10 cellular contexts compared by ENCODE assay signal in the genomic region with DNA sequence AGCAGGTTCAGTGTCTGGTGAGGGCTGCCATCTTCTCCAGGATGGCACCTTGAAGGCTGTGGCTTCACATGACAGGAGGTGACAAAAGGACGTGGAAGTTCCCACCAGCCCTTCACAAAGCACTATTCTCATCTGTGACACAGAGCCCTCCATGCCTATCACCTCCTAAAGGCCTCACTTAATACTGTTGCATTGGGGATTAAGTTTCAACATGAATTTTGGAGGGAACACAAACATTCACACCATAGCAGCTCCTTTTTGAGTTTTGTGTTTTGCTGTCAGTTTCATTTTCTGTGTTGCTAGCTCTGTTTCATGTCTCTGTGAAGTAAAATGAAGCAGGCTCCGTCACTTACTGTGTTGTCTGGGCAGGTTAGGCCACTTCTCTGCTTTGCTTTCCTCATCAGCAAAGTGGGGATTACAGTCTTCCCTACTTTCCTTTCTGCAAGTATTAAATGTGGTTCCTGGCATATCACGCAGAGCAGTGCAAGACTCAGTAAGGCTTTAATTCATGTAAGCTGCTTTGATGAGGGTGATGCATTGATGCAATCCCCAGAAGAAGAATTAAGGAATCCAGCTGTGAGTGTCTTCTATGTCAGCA.
DNase-seq lines count a peak whose midpoint lies in the region; ATAC-seq and TF ChIP-seq lines count a peak whose summit lies in the region.
"Had no signal": no experiment of that assay in that cellular context is flagged by ENCODE, and none has a peak within 500 bp of the region (broad histone marks: within the 10 kb centered on the region; RNA-seq: fewer than 3 reads in every experiment).

No MANE protein-coding gene starts in this region.

- H4K20me1 ChIP-seq in OCI-LY3 (ENCODE audit: insufficient read depth, low read length) = peaks cover 13% of the 10 kb centered on the region

- POLR2A ChIA-PET in RWPE1 (lab: Yijun Ruan, JAX; ENCODE audit: low non-redundant PET) = no interaction called here

- H3K27me3 ChIP-seq in OCI-LY3 (ENCODE audit: low read depth, low read length) (no peaks in the 10 kb centered on the region), stomach smooth muscle (ENCODE audit: control insufficient read depth in 1 of 2, insufficient read depth in 2 of 2, low read length in 2 of 2) (no peaks in the 10 kb centered on the region)
- H3K27me3 ChIP-seq: ovary had no signal

- no peak overlapping the region for H3K4me3 Mint-ChIP-seq in activated naive CD4-positive, alpha-beta T cell treated with anti-CD3 and anti-CD28 coated beads, Interleukin-2, amount 10 ng/mL, durations not matched to agents 7 days and 5 days

- peaks cover 2% of the 10 kb centered on the region for H3K36me3 Mint-ChIP-seq in activated naive CD4-positive, alpha-beta T cell treated with anti-CD3 and anti-CD28 coated beads, Interleukin-2, amount 10 ng/mL, durations not matched to agents 7 days and 5 days

- H3K36me3 ChIP-seq in OCI-LY3 (replicated peaks; ENCODE audit: low read depth, low read length) = peaks cover 8% of the 10 kb centered on the region
- H3K36me3 ChIP-seq in stomach smooth muscle (ENCODE audit: control insufficient read depth in 2 of 2, insufficient read depth in 2 of 2, low read length in 2 of 2) = no peaks in the 10 kb centered on the region
- H3K36me3 ChIP-seq: ovary had no signal

- peaks cover 9% of the 10 kb centered on the region for H3K4me1 Mint-ChIP-seq in activated naive CD4-positive, alpha-beta T cell treated with anti-CD3 and anti-CD28 coated beads, Interleukin-2, amount 10 ng/mL, durations not matched to agents 7 days and 5 days

- no peaks in the 10 kb centered on the region for H3K9me3 ChIP-seq in OCI-LY3 (ENCODE audit: insufficient read depth, low read length)
- H3K9me3 ChIP-seq in stomach smooth muscle (ENCODE audit: control insufficient read depth in 2 of 2, low read length in 2 of 2) = no peaks in the 10 kb centered on the region
- H3K9me3 ChIP-seq: ovary had no signal

- H3K27ac Mint-ChIP-seq in activated naive CD4-positive, alpha-beta T cell treated with anti-CD3 and anti-CD28 coated beads, Interleukin-2, amount 10 ng/mL, durations not matched to agents 7 days and 5 days = peak overlapping the region; percentile 70

- no peak for TF ChIP-seq CTCF in OCI-LY3 (IDR thresholded peaks at IDR 0.05; ENCODE audit: low read depth, low read length)
- no peak for TF ChIP-seq CTCF in RWPE1 (conservative IDR thresholded peaks at IDR 0.05; ENCODE audit: low read depth)

- H3K27me3 Mint-ChIP-seq in activated naive CD4-positive, alpha-beta T cell treated with anti-CD3 and anti-CD28 coated beads, Interleukin-2, amount 10 ng/mL, durations not matched to agents 7 days and 5 days = no peaks in the 10 kb centered on the region

- CTCF ChIA-PET in activated naive CD4-positive, alpha-beta T cell treated with anti-CD3 and anti-CD28 coated beads, Interleukin-2, amount 10 ng/mL, durations not matched to agents 7 days and 5 days (lab: Charles Lee) = interaction anchor here (1.0 to 1.8 kb wide), 3 partner anchors 18 to 71 kb away, joined by 3 to 7 read pairs (median 6); no protein-coding TSS in a partner anchor
- CTCF ChIA-PET in RWPE1 (lab: Yijun Ruan, JAX) = no interaction called here

- H2AFZ ChIP-seq in OCI-LY3 (ENCODE audit: low read depth, low read length) = no peak overlapping the region

- H3K4me2 ChIP-seq in OCI-LY3 (ENCODE audit: low read length) = peak overlapping the region; percentile 25

- peak; percentile 82 for ATAC-seq in HG02610 (IDR thresholded peaks at IDR 0.05; ENCODE audit: unreplicated experiment)

- DNase-seq in activated naive CD4-positive, alpha-beta T cell treated with anti-CD3 and anti-CD28 coated beads, Interleukin-2, amount 10 ng/mL, durations not matched to agents 7 days and 5 days = no peak
- DNase-seq in activated naive CD4-positive, alpha-beta T cell (lab: John Stamatoyannopoulos, UW) = no peak
- DNase-seq in stimulated activated naive CD4-positive, alpha-beta T cell (lab: John Stamatoyannopoulos, UW) = no peak
- DNase-seq in RPMI8226 (no peak), RWPE1 (ENCODE audit: low spot score) (no peak)
- DNase-seq: NCI-H1417 treated with DMSO at 0.1 percent for 48 hours, ovary had no signal

- H3K9ac ChIP-seq in OCI-LY3 (ENCODE audit: low read length) (no peak overlapping the region), stomach smooth muscle (ENCODE audit: low read length in 2 of 2) (peak overlapping the region in 1 of 2 donors; percentile 8)

- H3K4me1 ChIP-seq in OCI-LY3 (ENCODE audit: low read length) = peaks cover 8% of the 10 kb centered on the region
- H3K4me1 ChIP-seq in stomach smooth muscle (ENCODE audit: control insufficient read depth, insufficient read depth, low read length) = peaks cover 11% of the 10 kb centered on the region

- no peak overlapping the region for H3K27ac ChIP-seq in OCI-LY3 (ENCODE audit: low read length)
- peak overlapping the region; percentile 32 for H3K27ac ChIP-seq in stomach smooth muscle (ENCODE audit: low read length)
- no peak overlapping the region for H3K27ac ChIP-seq in RWPE1
- H3K27ac ChIP-seq: ovary had no signal

- H3K79me2 ChIP-seq in OCI-LY3 (ENCODE audit: low read length) = peaks cover 78% of the 10 kb centered on the region

- H3K4me3 ChIP-seq in OCI-LY3 (ENCODE audit: low read length) (no peak overlapping the region), stomach smooth muscle (ENCODE audit: low read length in 2 of 2) (peak overlapping the region; percentile 32 to 36)
- H3K4me3 ChIP-seq: ovary had no signal

- no peaks in the 10 kb centered on the region for H3K9me3 Mint-ChIP-seq in activated naive CD4-positive, alpha-beta T cell treated with anti-CD3 and anti-CD28 coated beads, Interleukin-2, amount 10 ng/mL, durations not matched to agents 7 days and 5 days
